In the genomic region with DNA sequence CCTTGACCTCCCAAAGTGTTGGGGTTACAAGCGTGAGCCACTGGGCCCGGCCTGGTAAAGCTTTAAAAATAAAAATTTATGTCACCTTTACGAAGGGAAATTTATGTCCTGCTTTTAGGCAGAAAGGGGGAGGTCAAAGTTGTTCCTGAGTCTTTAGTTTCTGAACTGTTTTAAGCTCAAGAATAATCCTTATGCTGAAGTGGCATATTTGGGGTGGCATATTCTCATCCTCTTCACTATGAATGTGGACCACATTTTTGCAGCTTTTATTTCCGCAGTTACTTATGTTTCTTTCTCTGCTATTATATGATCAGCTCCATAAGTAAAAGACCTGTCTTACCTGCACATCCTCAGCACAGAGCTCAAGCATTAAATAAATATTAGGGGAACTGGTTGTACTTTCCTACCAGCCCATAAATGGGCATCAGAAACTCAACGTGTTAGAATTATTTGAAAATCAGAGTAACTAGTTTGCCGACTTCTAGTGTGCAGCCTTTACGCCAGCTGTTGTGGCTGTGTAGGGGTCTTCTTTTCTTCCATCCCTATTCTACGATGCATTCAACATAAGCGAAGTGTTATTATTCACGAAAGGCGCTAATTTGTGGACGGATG, we compare ENCODE assay signal across 1 cellular context.
TF ChIP-seq lines count a peak whose summit lies in the region.

No MANE protein-coding gene starts in this region.

TF ChIP-seq in A549, 52 proteins besides CTCF, POLR2A, EP300 and RAD21 (continued from another document):
- TF ChIP-seq CHD2 (IDR thresholded peaks at IDR 0.05; ENCODE audit: low read length, partially characterized antibody), result no peak
- no peak for TF ChIP-seq JUN (IDR thresholded peaks at IDR 0.05)
- TF ChIP-seq HOXA7 (CRISPR knock-in tag; IDR thresholded peaks at IDR 0.05), result no peak
TF ChIP-seq in A549: peak in this region for 0.
